In the genomic region with DNA sequence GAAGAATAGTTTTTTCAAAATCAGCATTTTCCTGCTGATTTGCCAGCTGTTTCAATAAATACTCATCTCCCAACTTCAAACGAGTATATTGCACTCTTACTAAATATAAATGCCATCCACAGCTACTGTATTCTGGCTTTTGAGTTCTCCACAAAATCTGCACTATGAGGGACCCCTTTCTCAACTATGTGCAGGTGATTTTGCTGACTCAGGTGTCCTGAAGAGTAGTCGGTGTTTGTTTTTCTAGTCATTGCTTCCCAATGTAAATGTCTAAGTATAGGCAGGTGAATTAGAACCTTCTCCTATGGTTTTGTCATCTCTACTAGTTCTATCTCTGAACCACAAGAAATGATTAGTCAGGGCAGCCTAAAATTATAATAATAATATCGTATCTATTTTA, we compare ENCODE assay signal across 1 cellular context.
TF ChIP-seq lines count a peak whose summit lies in the region.

No MANE protein-coding gene starts in this region.

TF ChIP-seq in GM23338, 12 proteins besides CTCF, POLR2A, EP300 and RAD21:
- TF ChIP-seq, protein P1, sequence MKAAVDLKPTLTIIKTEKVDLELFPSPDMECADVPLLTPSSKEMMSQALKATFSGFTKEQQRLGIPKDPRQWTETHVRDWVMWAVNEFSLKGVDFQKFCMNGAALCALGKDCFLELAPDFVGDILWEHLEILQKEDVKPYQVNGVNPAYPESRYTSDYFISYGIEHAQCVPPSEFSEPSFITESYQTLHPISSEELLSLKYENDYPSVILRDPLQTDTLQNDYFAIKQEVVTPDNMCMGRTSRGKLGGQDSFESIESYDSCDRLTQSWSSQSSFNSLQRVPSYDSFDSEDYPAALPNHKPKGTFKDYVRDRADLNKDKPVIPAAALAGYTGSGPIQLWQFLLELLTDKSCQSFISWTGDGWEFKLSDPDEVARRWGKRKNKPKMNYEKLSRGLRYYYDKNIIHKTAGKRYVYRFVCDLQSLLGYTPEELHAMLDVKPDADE (IDR thresholded peaks at IDR 0.05), result no peak
- no peak for TF ChIP-seq JUNB (IDR thresholded peaks at IDR 0.05; ENCODE audit: unreplicated experiment)
- TF ChIP-seq, protein P2, sequence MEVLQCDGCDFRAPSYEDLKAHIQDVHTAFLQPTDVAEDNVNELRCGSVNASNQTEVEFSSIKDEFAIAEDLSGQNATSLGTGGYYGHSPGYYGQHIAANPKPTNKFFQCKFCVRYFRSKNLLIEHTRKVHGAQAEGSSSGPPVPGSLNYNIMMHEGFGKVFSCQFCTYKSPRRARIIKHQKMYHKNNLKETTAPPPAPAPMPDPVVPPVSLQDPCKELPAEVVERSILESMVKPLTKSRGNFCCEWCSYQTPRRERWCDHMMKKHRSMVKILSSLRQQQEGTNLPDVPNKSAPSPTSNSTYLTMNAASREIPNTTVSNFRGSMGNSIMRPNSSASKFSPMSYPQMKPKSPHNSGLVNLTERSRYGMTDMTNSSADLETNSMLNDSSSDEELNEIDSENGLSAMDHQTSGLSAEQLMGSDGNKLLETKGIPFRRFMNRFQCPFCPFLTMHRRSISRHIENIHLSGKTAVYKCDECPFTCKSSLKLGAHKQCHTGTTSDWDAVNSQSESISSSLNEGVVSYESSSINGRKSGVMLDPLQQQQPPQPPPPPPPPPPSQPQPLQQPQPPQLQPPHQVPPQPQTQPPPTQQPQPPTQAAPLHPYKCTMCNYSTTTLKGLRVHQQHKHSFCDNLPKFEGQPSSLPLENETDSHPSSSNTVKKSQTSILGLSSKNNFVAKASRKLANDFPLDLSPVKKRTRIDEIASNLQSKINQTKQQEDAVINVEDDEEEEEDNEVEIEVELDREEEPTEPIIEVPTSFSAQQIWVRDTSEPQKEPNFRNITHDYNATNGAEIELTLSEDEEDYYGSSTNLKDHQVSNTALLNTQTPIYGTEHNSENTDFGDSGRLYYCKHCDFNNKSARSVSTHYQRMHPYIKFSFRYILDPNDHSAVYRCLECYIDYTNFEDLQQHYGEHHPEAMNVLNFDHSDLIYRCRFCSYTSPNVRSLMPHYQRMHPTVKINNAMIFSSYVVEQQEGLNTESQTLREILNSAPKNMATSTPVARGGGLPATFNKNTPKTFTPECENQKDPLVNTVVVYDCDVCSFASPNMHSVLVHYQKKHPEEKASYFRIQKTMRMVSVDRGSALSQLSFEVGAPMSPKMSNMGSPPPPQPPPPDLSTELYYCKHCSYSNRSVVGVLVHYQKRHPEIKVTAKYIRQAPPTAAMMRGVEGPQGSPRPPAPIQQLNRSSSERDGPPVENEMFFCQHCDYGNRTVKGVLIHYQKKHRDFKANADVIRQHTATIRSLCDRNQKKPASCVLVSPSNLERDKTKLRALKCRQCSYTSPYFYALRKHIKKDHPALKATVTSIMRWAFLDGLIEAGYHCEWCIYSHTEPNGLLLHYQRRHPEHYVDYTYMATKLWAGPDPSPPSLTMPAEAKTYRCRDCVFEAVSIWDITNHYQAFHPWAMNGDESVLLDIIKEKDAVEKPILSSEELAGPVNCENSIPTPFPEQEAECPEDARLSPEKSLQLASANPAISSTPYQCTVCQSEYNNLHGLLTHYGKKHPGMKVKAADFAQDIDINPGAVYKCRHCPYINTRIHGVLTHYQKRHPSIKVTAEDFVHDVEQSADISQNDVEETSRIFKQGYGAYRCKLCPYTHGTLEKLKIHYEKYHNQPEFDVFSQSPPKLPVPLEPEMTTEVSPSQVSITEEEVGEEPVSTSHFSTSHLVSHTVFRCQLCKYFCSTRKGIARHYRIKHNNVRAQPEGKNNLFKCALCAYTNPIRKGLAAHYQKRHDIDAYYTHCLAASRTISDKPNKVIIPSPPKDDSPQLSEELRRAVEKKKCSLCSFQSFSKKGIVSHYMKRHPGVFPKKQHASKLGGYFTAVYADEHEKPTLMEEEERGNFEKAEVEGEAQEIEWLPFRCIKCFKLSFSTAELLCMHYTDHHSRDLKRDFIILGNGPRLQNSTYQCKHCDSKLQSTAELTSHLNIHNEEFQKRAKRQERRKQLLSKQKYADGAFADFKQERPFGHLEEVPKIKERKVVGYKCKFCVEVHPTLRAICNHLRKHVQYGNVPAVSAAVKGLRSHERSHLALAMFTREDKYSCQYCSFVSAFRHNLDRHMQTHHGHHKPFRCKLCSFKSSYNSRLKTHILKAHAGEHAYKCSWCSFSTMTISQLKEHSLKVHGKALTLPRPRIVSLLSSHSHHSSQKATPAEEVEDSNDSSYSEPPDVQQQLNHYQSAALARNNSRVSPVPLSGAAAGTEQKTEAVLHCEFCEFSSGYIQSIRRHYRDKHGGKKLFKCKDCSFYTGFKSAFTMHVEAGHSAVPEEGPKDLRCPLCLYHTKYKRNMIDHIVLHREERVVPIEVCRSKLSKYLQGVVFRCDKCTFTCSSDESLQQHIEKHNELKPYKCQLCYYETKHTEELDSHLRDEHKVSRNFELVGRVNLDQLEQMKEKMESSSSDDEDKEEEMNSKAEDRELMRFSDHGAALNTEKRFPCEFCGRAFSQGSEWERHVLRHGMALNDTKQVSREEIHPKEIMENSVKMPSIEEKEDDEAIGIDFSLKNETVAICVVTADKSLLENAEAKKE (CRISPR knock-in tag; IDR thresholded peaks at IDR 0.05), result no peak
- TF ChIP-seq, protein P3, sequence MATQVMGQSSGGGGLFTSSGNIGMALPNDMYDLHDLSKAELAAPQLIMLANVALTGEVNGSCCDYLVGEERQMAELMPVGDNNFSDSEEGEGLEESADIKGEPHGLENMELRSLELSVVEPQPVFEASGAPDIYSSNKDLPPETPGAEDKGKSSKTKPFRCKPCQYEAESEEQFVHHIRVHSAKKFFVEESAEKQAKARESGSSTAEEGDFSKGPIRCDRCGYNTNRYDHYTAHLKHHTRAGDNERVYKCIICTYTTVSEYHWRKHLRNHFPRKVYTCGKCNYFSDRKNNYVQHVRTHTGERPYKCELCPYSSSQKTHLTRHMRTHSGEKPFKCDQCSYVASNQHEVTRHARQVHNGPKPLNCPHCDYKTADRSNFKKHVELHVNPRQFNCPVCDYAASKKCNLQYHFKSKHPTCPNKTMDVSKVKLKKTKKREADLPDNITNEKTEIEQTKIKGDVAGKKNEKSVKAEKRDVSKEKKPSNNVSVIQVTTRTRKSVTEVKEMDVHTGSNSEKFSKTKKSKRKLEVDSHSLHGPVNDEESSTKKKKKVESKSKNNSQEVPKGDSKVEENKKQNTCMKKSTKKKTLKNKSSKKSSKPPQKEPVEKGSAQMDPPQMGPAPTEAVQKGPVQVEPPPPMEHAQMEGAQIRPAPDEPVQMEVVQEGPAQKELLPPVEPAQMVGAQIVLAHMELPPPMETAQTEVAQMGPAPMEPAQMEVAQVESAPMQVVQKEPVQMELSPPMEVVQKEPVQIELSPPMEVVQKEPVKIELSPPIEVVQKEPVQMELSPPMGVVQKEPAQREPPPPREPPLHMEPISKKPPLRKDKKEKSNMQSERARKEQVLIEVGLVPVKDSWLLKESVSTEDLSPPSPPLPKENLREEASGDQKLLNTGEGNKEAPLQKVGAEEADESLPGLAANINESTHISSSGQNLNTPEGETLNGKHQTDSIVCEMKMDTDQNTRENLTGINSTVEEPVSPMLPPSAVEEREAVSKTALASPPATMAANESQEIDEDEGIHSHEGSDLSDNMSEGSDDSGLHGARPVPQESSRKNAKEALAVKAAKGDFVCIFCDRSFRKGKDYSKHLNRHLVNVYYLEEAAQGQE (IDR thresholded peaks at IDR 0.05; ENCODE audit: unreplicated experiment), result no peak
- TF ChIP-seq POLR2AphosphoS5 (IDR thresholded peaks at IDR 0.05; ENCODE audit: low read depth), result no peak
TF ChIP-seq in GM23338: peak in this region for 0.
